ENCODE assay signal across 15 cellular contexts in the genomic region with DNA sequence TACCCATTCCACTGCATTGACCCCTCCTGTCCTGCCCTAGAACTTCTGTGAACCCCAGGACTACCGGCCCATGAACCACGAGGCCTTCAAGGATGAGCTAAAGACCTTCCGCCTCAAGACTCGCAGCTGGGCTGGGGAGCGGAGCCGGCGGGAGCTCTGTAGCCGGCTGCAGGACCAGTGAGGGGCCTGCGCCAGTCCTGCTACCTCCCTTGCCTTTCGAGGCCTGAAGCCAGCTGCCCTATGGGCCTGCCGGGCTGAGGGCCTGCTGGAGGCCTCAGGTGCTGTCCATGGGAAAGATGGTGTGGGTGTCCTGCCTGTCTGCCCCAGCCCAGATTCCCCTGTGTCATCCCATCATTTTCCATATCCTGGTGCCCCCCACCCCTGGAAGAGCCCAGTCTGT. TPM values are rescaled to one million over a fixed set of nuclear protein-coding genes. Genes with fewer than 3 reads are reported as not detected.
DNase-seq lines count a peak whose midpoint lies in the region; ATAC-seq, FAIRE-seq and TF ChIP-seq lines count a peak whose summit lies in the region.
"Had no signal": no experiment of that assay in that cellular context is flagged by ENCODE, and none has a peak within 500 bp of the region (broad histone marks: within the 10 kb centered on the region; RNA-seq: fewer than 3 reads in every experiment).

No MANE protein-coding gene starts in this region.

- H3K9ac ChIP-seq in colonic mucosa (ENCODE audit: low read depth in 2 of 2, low read length in 2 of 2) (no peak overlapping the region), neural progenitor cell (no peak overlapping the region)

- 94% methylated on average over 11 of the region's 11 CpGs for WGBS in A549 (ENCODE audit: missing lambda C conversion rate)

- no peaks in the 10 kb centered on the region for H3K27me3 ChIP-seq in CD8-positive, alpha-beta memory T cell (ENCODE audit: insufficient read depth, low read length, poor library complexity, severe bottlenecking)
- H3K27me3 ChIP-seq in colonic mucosa (no peaks in the 10 kb centered on the region), neural progenitor cell (no peaks in the 10 kb centered on the region)

- POLR2A ChIA-PET in A549 (lab: Yijun Ruan, JAX): interaction anchor here (1.0 kb wide), 1 partner anchor 9 kb away, joined by 3 read pairs; the partner anchor contains the start of gene CDC25B
- POLR2A ChIA-PET in CD8-positive, alpha-beta memory T cell (lab: Charles Lee): interaction anchor here (1.0 to 1.5 kb wide), 3 partner anchors 9 to 20 kb away, joined by 3 to 6 read pairs (median 3); partner anchors contain the start of gene AP5S1

- TF ChIP-seq POLR2A in A549 (IDR thresholded peaks at IDR 0.05; ENCODE audit: low read length): no peak

- H3K36me3 ChIP-seq in CD8-positive, alpha-beta memory T cell (ENCODE audit: insufficient read depth, low read length): peaks cover 62% of the 10 kb centered on the region
- peaks cover 24% of the 10 kb centered on the region for H3K36me3 ChIP-seq in colonic mucosa
- no peaks in the 10 kb centered on the region for H3K36me3 ChIP-seq in neural progenitor cell

- H3K9me3 Mint-ChIP-seq in CD8-positive, alpha-beta memory T cell: no peaks in the 10 kb centered on the region
- H3K9me3 Mint-ChIP-seq in neural progenitor cell: no peaks in the 10 kb centered on the region
- H3K9me3 Mint-ChIP-seq: activated naive CD4-positive, alpha-beta T cell treated with anti-CD3 and anti-CD28 coated beads, Interleukin-2, amount 50 U/mL, for 72 hours had no signal

- CTCF ChIA-PET in A549 (lab: Yijun Ruan, JAX): interaction anchor here (2.0 kb wide), 1 partner anchor 50 kb away, joined by 8 read pairs; no protein-coding TSS in a partner anchor
- CTCF ChIA-PET in CD8-positive, alpha-beta memory T cell (lab: Charles Lee): interaction anchor here (3.2 kb wide), 1 partner anchor 16 kb away, joined by 18 read pairs; the partner anchor contains the start of gene AP5S1

- H3K4me3 ChIP-seq in A549 (no peak overlapping the region), colonic mucosa (no peak overlapping the region), neural progenitor cell (no peak overlapping the region)
- no peak overlapping the region for H3K4me3 ChIP-seq in CD8-positive, alpha-beta memory T cell (ENCODE audit: low read length)

- no peak for FAIRE-seq in A549 (lab: Jason Lieb, UNC)
- FAIRE-seq: kidney had no signal

- ATAC-seq in A549 (no peak), HG03280 (IDR thresholded peaks at IDR 0.05; ENCODE audit: unreplicated experiment) (no peak)
- ATAC-seq: activated naive CD4-positive, alpha-beta T cell treated with anti-CD3 and anti-CD28 coated beads, Interleukin-2, amount 50 U/mL, for 72 hours had no signal

- H3K9me3 ChIP-seq in A549: peaks cover 4% of the 10 kb centered on the region
- H3K9me3 ChIP-seq in CD8-positive, alpha-beta memory T cell (ENCODE audit: low read length): no peaks in the 10 kb centered on the region
- H3K9me3 ChIP-seq in colonic mucosa: no peaks in the 10 kb centered on the region
- no peaks in the 10 kb centered on the region for H3K9me3 ChIP-seq in neural progenitor cell (ENCODE audit: low read depth)

- no peak for TF ChIP-seq RAD21 in A549 (conservative IDR thresholded peaks at IDR 0.05 in 1 of 2, IDR thresholded peaks at IDR 0.05 in 1 of 2)

- peaks cover 28 to 72% (median 29%) of the 10 kb centered on the region in 3 donors for H3K36me3 Mint-ChIP-seq in CD8-positive, alpha-beta memory T cell
- peaks cover 33% of the 10 kb centered on the region for H3K36me3 Mint-ChIP-seq in neural progenitor cell

- no peak for TF ChIP-seq EP300 in A549 (IDR thresholded peaks at IDR 0.05)

- H3K27ac ChIP-seq in A549: peak overlapping the region; percentile 95 to 99
- no peak overlapping the region for H3K27ac ChIP-seq in CD8-positive, alpha-beta memory T cell (ENCODE audit: low read depth, low read length)
- H3K27ac ChIP-seq in colonic mucosa: peak overlapping the region; percentile 97
- no peak overlapping the region for H3K27ac ChIP-seq in neural progenitor cell

- no peak overlapping the region for H3K4me3 Mint-ChIP-seq in CD8-positive, alpha-beta memory T cell
- H3K4me3 Mint-ChIP-seq in neural progenitor cell: no peak overlapping the region

- H4K20me1 ChIP-seq in neural progenitor cell (ENCODE audit: low read depth): peaks cover 7% of the 10 kb centered on the region

- no peak overlapping the region for H2AFZ ChIP-seq in neural progenitor cell (replicated peaks)

- H3K79me2 ChIP-seq in neural progenitor cell (ENCODE audit: low read depth): no peaks in the 10 kb centered on the region

- DNase-seq in A549 (ENCODE audit: low read depth in 1 of 2, low spot score in 1 of 2) (no peak), colonic mucosa (no peak), neural progenitor cell (ENCODE audit: low spot score) (no peak), GF-D8 (lab: John Stamatoyannopoulos, UW) (no peak), T1000 (lab: John Stamatoyannopoulos, UW) (no peak), AG20443 (ENCODE audit: low spot score) (no peak)
- DNase-seq in CD8-positive, alpha-beta memory T cell: peak in 1 of 5 donors; percentile 23
- DNase-seq: activated CD4-positive, alpha-beta T cell treated with anti-CD3 and anti-CD28 coated beads, Interleukin-2, amount 50 U/mL, for 48 hours; COR-L47; dermis blood vessel endothelial cell; Karpas-422; kidney; NCI-H2107 had no signal

- H3K27me3 Mint-ChIP-seq in CD8-positive, alpha-beta memory T cell: no peaks in the 10 kb centered on the region
- peaks cover 7% of the 10 kb centered on the region for H3K27me3 Mint-ChIP-seq in neural progenitor cell (ENCODE audit: insufficient read depth, low read depth)

- intact Hi-C loops in colonic mucosa (cut with DNase I): no loop called here

- H3K4me1 Mint-ChIP-seq in CD8-positive, alpha-beta memory T cell: peaks cover 60 to 85% (median 65%) of the 10 kb centered on the region in 3 donors
- peaks cover 40% of the 10 kb centered on the region for H3K4me1 Mint-ChIP-seq in neural progenitor cell

- peak overlapping the region in 5 of 8 donors; percentile 27 to 95 (median 66) for H3K27ac Mint-ChIP-seq in CD8-positive, alpha-beta memory T cell
- peak overlapping the region; percentile 13 for H3K27ac Mint-ChIP-seq in neural progenitor cell

- peaks cover 12% of the 10 kb centered on the region for H3F3A ChIP-seq in neural progenitor cell (ENCODE audit: low read depth)

- H3K4me2 ChIP-seq in A549: no peak overlapping the region
- H3K4me2 ChIP-seq in neural progenitor cell: no peak overlapping the region

- TF ChIP-seq CTCF in A549 (IDR thresholded peaks at IDR 0.05): no peak
- no peak for TF ChIP-seq CTCF in colonic mucosa (IDR thresholded peaks at IDR 0.05)
- TF ChIP-seq CTCF in neural progenitor cell (IDR thresholded peaks at IDR 0.05): no peak

- H3K4me1 ChIP-seq in A549 (peaks cover 82% of the 10 kb centered on the region), colonic mucosa (peaks cover 24% of the 10 kb centered on the region), neural progenitor cell (peaks cover 15% of the 10 kb centered on the region)
- H3K4me1 ChIP-seq in CD8-positive, alpha-beta memory T cell (ENCODE audit: insufficient read depth, low read length): peaks cover 63% of the 10 kb centered on the region

RNA-seq across cellular contexts. Expression of gene CDC25B, which starts 8.7 kb away (rescaled TPM):
- 133 and 136 TPM in 2 replicates for polyA plus RNA-seq in A549 (2011; rRNA removed)
- polyA plus RNA-seq in A549 (2012; cell fraction: cytosol; rRNA removed): 173 and 193 TPM in 2 replicates
- polyA plus RNA-seq in A549 (2012; cell fraction: nucleus; rRNA removed): 307 and 346 TPM in 2 replicates
- 129 to 150 TPM (median 140 TPM) in 3 replicates for polyA plus RNA-seq in A549 (2017; fragmentation: RNase III; extraction: RNeasy Plus Mini Kit Qiagen cat#74134 plus additional on column Dnase treatment)
- polyA minus RNA-seq in A549 (2011; rRNA and poly(A)+ RNA removed): 101 and 126 TPM in 2 replicates
- total RNA-seq in CD8-positive, alpha-beta memory T cell: 10 to 100 TPM; 78.0 to 81.6 TPM
- polyA plus RNA-seq in CD8-positive, alpha-beta memory T cell: 61.6 TPM
- 10 to 100 TPM; 41.9 to 65.5 TPM for total RNA-seq in colonic mucosa
- total RNA-seq in neural progenitor cell (ENCODE audit: low replicate concordance): 9.3 and 22.9 TPM in 2 replicates

RNA-seq across cellular contexts. Expression of gene AP5S1, which starts 15.6 kb away (rescaled TPM):
- polyA plus RNA-seq in A549 (2011; rRNA removed) (10.2 and 11.8 TPM in 2 replicates), A549 (2017; fragmentation: RNase III; extraction: RNeasy Plus Mini Kit Qiagen cat#74134 plus additional on column Dnase treatment) (17.7 to 20.6 TPM (median 19.9 TPM) in 3 replicates)
- 15.6 and 19.0 TPM in 2 replicates for polyA plus RNA-seq in A549 (2012; cell fraction: cytosol; rRNA removed)
- 15.2 and 20.0 TPM in 2 replicates for polyA plus RNA-seq in A549 (2012; cell fraction: nucleus; rRNA removed)
- 21.2 and 27.1 TPM in 2 replicates for polyA minus RNA-seq in A549 (2011; rRNA and poly(A)+ RNA removed)
- total RNA-seq in CD8-positive, alpha-beta memory T cell: 10 to 100 TPM; 14.0 to 15.7 TPM
- polyA plus RNA-seq in CD8-positive, alpha-beta memory T cell: 18.4 TPM
- total RNA-seq in colonic mucosa (10 to 100 TPM; 11.7 to 20.2 TPM), neural progenitor cell (ENCODE audit: low replicate concordance) (1.2 and 3.4 TPM in 2 replicates)

RNA-seq across cellular contexts. Expression of gene CENPB, which starts 18.2 kb away (rescaled TPM):
- 35.9 and 42.6 TPM in 2 replicates for polyA plus RNA-seq in A549 (2011; rRNA removed)
- polyA plus RNA-seq in A549 (2012; cell fraction: cytosol; rRNA removed): 57.6 and 77.1 TPM in 2 replicates
- polyA plus RNA-seq in A549 (2012; cell fraction: nucleus; rRNA removed): 55.5 and 78.2 TPM in 2 replicates
- polyA plus RNA-seq in A549 (2017; fragmentation: RNase III; extraction: RNeasy Plus Mini Kit Qiagen cat#74134 plus additional on column Dnase treatment): 93.1 to 107 TPM (median 106 TPM) in 3 replicates
- 49.1 and 52.8 TPM in 2 replicates for polyA minus RNA-seq in A549 (2011; rRNA and poly(A)+ RNA removed)
- 10 to 100 TPM; 66.4 to 69.9 TPM for total RNA-seq in CD8-positive, alpha-beta memory T cell
- polyA plus RNA-seq in CD8-positive, alpha-beta memory T cell: 1.7 TPM
- total RNA-seq in colonic mucosa: 10 to 100 TPM; 65.6 to 93.3 TPM
- total RNA-seq in neural progenitor cell (ENCODE audit: low replicate concordance): 5.0 and 28.9 TPM in 2 replicates

RNA-seq across cellular contexts. Expression of gene SPEF1, which starts 23.5 kb away (rescaled TPM):
- 0.41 and 0.46 TPM in 2 replicates for polyA plus RNA-seq in A549 (2011; rRNA removed)
- polyA plus RNA-seq in A549 (2012; cell fraction: cytosol; rRNA removed): 1.1 and 1.2 TPM in 2 replicates
- polyA plus RNA-seq in A549 (2012; cell fraction: nucleus; rRNA removed): 4.2 and 4.5 TPM in 2 replicates
- 0.89 to 1.4 TPM (median 1.3 TPM) in 3 replicates for polyA plus RNA-seq in A549 (2017; fragmentation: RNase III; extraction: RNeasy Plus Mini Kit Qiagen cat#74134 plus additional on column Dnase treatment)
- polyA minus RNA-seq in A549 (2011; rRNA and poly(A)+ RNA removed): 0.15 and 0.21 TPM in 2 replicates
- total RNA-seq in CD8-positive, alpha-beta memory T cell: under 1 TPM; 0.13 to 0.24 TPM
- not detected for polyA plus RNA-seq in CD8-positive, alpha-beta memory T cell
- not detected for total RNA-seq in colonic mucosa
- 0.34 and 1.2 TPM in 2 replicates for total RNA-seq in neural progenitor cell (ENCODE audit: low replicate concordance)
- total RNA-seq: dermis blood vessel endothelial cell had no signal

RNA-seq across cellular contexts. Expression of gene ADISSP, which starts 37.2 kb away (rescaled TPM):
- polyA plus RNA-seq in A549 (2011; rRNA removed) (43.9 and 44.0 TPM in 2 replicates), A549 (2017; fragmentation: RNase III; extraction: RNeasy Plus Mini Kit Qiagen cat#74134 plus additional on column Dnase treatment) (93.2 to 104 TPM (median 95.2 TPM) in 3 replicates)
- polyA plus RNA-seq in A549 (2012; cell fraction: cytosol; rRNA removed): 162 and 207 TPM in 2 replicates
- 139 and 182 TPM in 2 replicates for polyA plus RNA-seq in A549 (2012; cell fraction: nucleus; rRNA removed)
- 49.7 and 55.6 TPM in 2 replicates for polyA minus RNA-seq in A549 (2011; rRNA and poly(A)+ RNA removed)
- 10 to 100 TPM; 72.7 to 74.9 TPM for total RNA-seq in CD8-positive, alpha-beta memory T cell
- polyA plus RNA-seq in CD8-positive, alpha-beta memory T cell: 27.0 TPM
- total RNA-seq in colonic mucosa (10 to 100 TPM; 20.6 to 37.7 TPM), neural progenitor cell (ENCODE audit: low replicate concordance) (17.6 and 42.8 TPM in 2 replicates)

Comparison
In these comparisons a context has a peak if more than half of its experiments do, and no peak if none do; other contexts are left out.
1. H3K27ac ChIP-seq: peak in A549 (2 of 2) and colonic mucosa (single experiment); none in CD8-positive, alpha-beta memory T cell (single experiment) and neural progenitor cell (single experiment).